In genomic region chr11:102144357-102145342, GRCh38 we compare ENCODE assay signal across 10 cellular contexts. TPM values are rescaled to one million over a fixed set of nuclear protein-coding genes. Genes with fewer than 3 reads are reported as not detected.
DNase-seq lines count a peak whose midpoint lies in the region; ATAC-seq and TF ChIP-seq lines count a peak whose summit lies in the region.
"Had no signal": no experiment of that assay in that cellular context is flagged by ENCODE, and none has a peak within 500 bp of the region (broad histone marks: within the 10 kb centered on the region; RNA-seq: fewer than 3 reads in every experiment).

No MANE protein-coding gene starts in this region.

- peaks cover 30% of the 10 kb centered on the region for H3K4me1 Mint-ChIP-seq in GM23338

- no peak for TF ChIP-seq POLR2A in heart left ventricle (IDR thresholded peaks at IDR 0.05)

- H3K27me3 ChIP-seq in heart left ventricle (no peaks in the 10 kb centered on the region), GM23338 (ENCODE audit: insufficient read depth) (no peaks in the 10 kb centered on the region)
- H3K27me3 ChIP-seq: breast epithelium had no signal

- H3K79me2 ChIP-seq in GM23338 (replicated peaks; ENCODE audit: insufficient read depth), result peaks cover 100% of the 10 kb centered on the region

- H2AFZ ChIP-seq in GM23338, result no peak overlapping the region

- 0 out of 3 replicates have a peak, but pooled peaks cover 3% of the 10 kb centered on the region for H3K36me3 Mint-ChIP-seq in GM23338 (ENCODE audit: low read depth)

- no peaks in the 10 kb centered on the region for H3K9me3 ChIP-seq in SK-N-MC (ENCODE audit: low read depth, low read length)
- no peaks in the 10 kb centered on the region for H3K9me3 ChIP-seq in heart left ventricle
- H3K9me3 ChIP-seq: breast epithelium had no signal

- no peaks in the 10 kb centered on the region for H3K9me2 ChIP-seq in GM23338 (ENCODE audit: insufficient read depth)

- H3K27ac ChIP-seq in SK-N-MC (peak overlapping the region; percentile 94), heart left ventricle (peak overlapping the region; percentile 18 to 69 (median 56)), GM23338 (ENCODE audit: low read depth) (no peak overlapping the region)
- H3K27ac ChIP-seq: breast epithelium had no signal

- TF ChIP-seq CTCF in heart left ventricle (IDR thresholded peaks at IDR 0.05), result no peak
- TF ChIP-seq CTCF in retinal pigment epithelial cell (conservative IDR thresholded peaks at IDR 0.05; ENCODE audit: low read depth, low read length), result no peak
- TF ChIP-seq CTCF in GM23338 (conservative IDR thresholded peaks at IDR 0.05; ENCODE audit: low read depth in 2 of 2), result no peak

- 0 out of 2 replicates have a peak, but pooled peaks cover 4% of the 10 kb centered on the region for H4K20me1 ChIP-seq in GM23338 (replicated peaks; ENCODE audit: insufficient read depth)

- ATAC-seq in heart left ventricle (peak in 3 of 4 donors; percentile 70 to 81 (median 76)), GM23338 (no peak)

- H3K4me1 ChIP-seq in heart left ventricle (peaks cover 0 to 71% (median 46%) of the 10 kb centered on the region in 12 donors), GM23338 (ENCODE audit: insufficient read depth) (peaks cover 7% of the 10 kb centered on the region)

- H3K27me3 Mint-ChIP-seq in GM23338 (ENCODE audit: insufficient read depth, low read depth, poor library complexity), result no peaks in the 10 kb centered on the region

- peak overlapping the region; percentile 41 for H3K9ac ChIP-seq in SK-N-MC (ENCODE audit: insufficient read length)

- intact Hi-C loops in heart left ventricle (cut with DNase I), result loop anchor here in 4 of 10 donors (5.0 kb wide), 1 partner anchor 32 kb away; the partner anchor contains the start of gene YAP1 (in 4 of the 4)

- no peaks in the 10 kb centered on the region for H3K36me3 ChIP-seq in SK-N-MC (ENCODE audit: insufficient read depth, low read length)
- H3K36me3 ChIP-seq in heart left ventricle, result no peaks in the 10 kb centered on the region
- H3K36me3 ChIP-seq in GM23338 (ENCODE audit: insufficient read depth), result no peaks in the 10 kb centered on the region
- H3K36me3 ChIP-seq: breast epithelium had no signal

- no peak overlapping the region for H3K27ac Mint-ChIP-seq in GM23338

- H3K9me3 Mint-ChIP-seq in GM23338, result no peaks in the 10 kb centered on the region

- no peak overlapping the region for H3K4me3 Mint-ChIP-seq in GM23338

- no peaks in the 10 kb centered on the region for H3F3A ChIP-seq in GM23338 (replicated peaks; ENCODE audit: low read depth)

- no peak overlapping the region for H3K4me2 ChIP-seq in GM23338

- 21 to 30% (median 24%) methylated on average over 4 of the region's 4 CpGs for WGBS in heart left ventricle, 4 donors

- in situ Hi-C loops in G401 (cut with HindIII; ENCODE audit: low sequenced_read_pairs), result no loop called here

- H3K4me3 ChIP-seq in SK-N-MC, result peak overlapping the region; percentile 52
- no peak overlapping the region for H3K4me3 ChIP-seq in heart left ventricle
- H3K4me3 ChIP-seq in retinal pigment epithelial cell (ENCODE audit: low read length), result no peak overlapping the region
- no peak overlapping the region for H3K4me3 ChIP-seq in GM23338
- H3K4me3 ChIP-seq: breast epithelium had no signal

- DNase-seq in GM03348 (ENCODE audit: low spot score) (peak; percentile 19), SK-N-MC (ENCODE audit: low read depth, low spot score) (peak; percentile 61), heart left ventricle (peak in 4 of 5 donors; percentile 45 to 70 (median 62)), retinal pigment epithelial cell (ENCODE audit: low read depth) (peak; percentile 53), G401 (ENCODE audit: low spot score) (no peak), DMS79 (lab: John Stamatoyannopoulos, UW) (no peak), HPDE6-E6E7 (ENCODE audit: extremely low spot score) (no peak), GM23338 (ENCODE audit: low spot score) (no peak)
- DNase-seq: Kasumi-1 had no signal

TF ChIP-seq in GM23338, 12 proteins besides CTCF, POLR2A, EP300 and RAD21 (continues in another document):
- TF ChIP-seq EZH2phosphoT487 (IDR thresholded peaks at IDR 0.05; ENCODE audit: unreplicated experiment) (no peak), EZH2 (IDR thresholded peaks at IDR 0.05; ENCODE audit: low read depth, unreplicated experiment) (no peak), NANOG (IDR thresholded peaks at IDR 0.05; ENCODE audit: borderline replicate concordance) (no peak), REST (IDR thresholded peaks at IDR 0.05; ENCODE audit: unreplicated experiment) (no peak), JUNB (IDR thresholded peaks at IDR 0.05; ENCODE audit: unreplicated experiment) (no peak), CREB1 (CRISPR knock-in tag; IDR thresholded peaks at IDR 0.05; ENCODE audit: low read depth) (no peak), POLR2AphosphoS5 (IDR thresholded peaks at IDR 0.05; ENCODE audit: low read depth) (no peak), ZNF331 (CRISPR knock-in tag; IDR thresholded peaks at IDR 0.05; ENCODE audit: low read depth) (no peak)
- TF ChIP-seq, protein P1, sequence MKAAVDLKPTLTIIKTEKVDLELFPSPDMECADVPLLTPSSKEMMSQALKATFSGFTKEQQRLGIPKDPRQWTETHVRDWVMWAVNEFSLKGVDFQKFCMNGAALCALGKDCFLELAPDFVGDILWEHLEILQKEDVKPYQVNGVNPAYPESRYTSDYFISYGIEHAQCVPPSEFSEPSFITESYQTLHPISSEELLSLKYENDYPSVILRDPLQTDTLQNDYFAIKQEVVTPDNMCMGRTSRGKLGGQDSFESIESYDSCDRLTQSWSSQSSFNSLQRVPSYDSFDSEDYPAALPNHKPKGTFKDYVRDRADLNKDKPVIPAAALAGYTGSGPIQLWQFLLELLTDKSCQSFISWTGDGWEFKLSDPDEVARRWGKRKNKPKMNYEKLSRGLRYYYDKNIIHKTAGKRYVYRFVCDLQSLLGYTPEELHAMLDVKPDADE (IDR thresholded peaks at IDR 0.05), result no peak

RNA-seq across cellular contexts. Expression of gene YAP1, which starts 34.4 kb away (rescaled TPM):
- 10 to 100 TPM; 45.6 to 93.0 (median 80.6) TPM for total RNA-seq in heart left ventricle
- 10 to 100 TPM; 15.2 to 38.6 TPM for polyA plus RNA-seq in heart left ventricle
- 30.7 and 44.6 TPM in 2 replicates for total RNA-seq in G401 (2014; rRNA removed; shearing (Covaris generic))
- total RNA-seq in GM23338 (2014; rRNA removed; shearing (Covaris generic)), result 132 and 155 TPM in 2 replicates
- polyA plus RNA-seq in GM23338 (2016; fragmentation: Nextera tagmentation; extraction: Ambion mirVana), result 17.2 and 19.5 TPM in 2 replicates

Comparison
In these comparisons a context has a peak if more than half of its experiments do, and no peak if none do; other contexts are left out.
1. DNase-seq: peak in GM03348 (single experiment), SK-N-MC (single experiment), heart left ventricle (4 of 5) and retinal pigment epithelial cell (single experiment); none in G401 (single experiment), DMS79 (single experiment), HPDE6-E6E7 (single experiment) and GM23338 (single experiment).